ENCODE assay signal across 11 cellular contexts in genomic region chr15:88635343-88635742, GRCh38. TPM values are rescaled to one million over a fixed set of nuclear protein-coding genes. Genes with fewer than 3 reads are reported as not detected.
DNase-seq lines count a peak whose midpoint lies in the region; ATAC-seq and TF ChIP-seq lines count a peak whose summit lies in the region.
"Had no signal": no experiment of that assay in that cellular context is flagged by ENCODE, and none has a peak within 500 bp of the region (broad histone marks: within the 10 kb centered on the region; RNA-seq: fewer than 3 reads in every experiment).

No MANE protein-coding gene starts in this region.

- H3K4me1 ChIP-seq in transverse colon (peaks cover 9 to 36% (median 28%) of the 10 kb centered on the region in 4 donors), endodermal cell (ENCODE audit: control insufficient read depth, insufficient read depth, low read length) (peaks cover 11% of the 10 kb centered on the region)

- CTCF ChIA-PET in activated naive CD4-positive, alpha-beta T cell treated with anti-CD3 and anti-CD28 coated beads for 36 hours (lab: Charles Lee), result interaction anchor here (1.6 to 2.2 kb wide), 3 partner anchors 11 to 29 kb away, joined by 4 to 7 read pairs (median 6); no protein-coding TSS in a partner anchor

- TF ChIP-seq POLR2A in transverse colon (IDR thresholded peaks at IDR 0.05), result peak; percentile 44

- H3K9me3 ChIP-seq in transverse colon (no peaks in the 10 kb centered on the region), endodermal cell (ENCODE audit: control insufficient read depth, low read length) (no peaks in the 10 kb centered on the region)
- H3K9me3 ChIP-seq: vagina had no signal

- H3K9me3 Mint-ChIP-seq in activated naive CD4-positive, alpha-beta T cell treated with anti-CD3 and anti-CD28 coated beads for 36 hours, result no peaks in the 10 kb centered on the region
- no peaks in the 10 kb centered on the region for H3K9me3 Mint-ChIP-seq in activated naive CD8-positive, alpha-beta T cell treated with anti-CD3 and anti-CD28 coated beads, Interleukin-2, amount 50 U/mL, for 24 hours
- H3K9me3 Mint-ChIP-seq in endodermal cell, result no peaks in the 10 kb centered on the region
- H3K9me3 Mint-ChIP-seq: nephron had no signal

- peak overlapping the region; percentile 95 to 98 (median 96) for H3K27ac ChIP-seq in transverse colon
- H3K27ac ChIP-seq in endodermal cell (ENCODE audit: low read depth, low read length), result no peak overlapping the region

- WGBS in transverse colon (ENCODE audit: low coverage in 1 of 2), 2 donors, result 58 to 76% methylated on average over 3 to 6 of the region's 6 CpGs
- 96 to 97% methylated on average over 5 to 6 of the region's 6 CpGs for WGBS in endodermal cell (ENCODE audit: insufficient coverage in 1 of 2, insufficient read length in 1 of 2), 2 experiments

- H3K4me3 ChIP-seq in transverse colon, result no peak overlapping the region
- H3K4me3 ChIP-seq in endodermal cell (ENCODE audit: low read length), result no peak overlapping the region
- H3K4me3 ChIP-seq: vagina had no signal

- H3K9ac ChIP-seq in endodermal cell (ENCODE audit: extremely low read depth, low read length, poor library complexity, severe bottlenecking), result no peak overlapping the region

- peak; percentile 36 for ATAC-seq in HG03159 (IDR thresholded peaks at IDR 0.05; ENCODE audit: unreplicated experiment)
- peak; percentile 33 for ATAC-seq in activated naive CD8-positive, alpha-beta T cell treated with anti-CD3 and anti-CD28 coated beads, Interleukin-2, amount 50 U/mL, for 24 hours

- peaks cover 94% of the 10 kb centered on the region for H3K4me1 Mint-ChIP-seq in activated naive CD4-positive, alpha-beta T cell treated with anti-CD3 and anti-CD28 coated beads for 36 hours (ENCODE audit: low read depth)
- H3K4me1 Mint-ChIP-seq in activated naive CD8-positive, alpha-beta T cell treated with anti-CD3 and anti-CD28 coated beads, Interleukin-2, amount 50 U/mL, for 24 hours, result peaks cover 91% of the 10 kb centered on the region
- peaks cover 28% of the 10 kb centered on the region for H3K4me1 Mint-ChIP-seq in endodermal cell

- peak; percentile 58 for DNase-seq in activated naive CD4-positive, alpha-beta T cell treated with anti-CD3 and anti-CD28 coated beads for 36 hours
- no peak for DNase-seq in activated naive CD4-positive, alpha-beta T cell treated with anti-CD3 and anti-CD28 coated beads, Interleukin-2, amount 50 U/mL, for 16 hours
- no peak for DNase-seq in activated naive CD8-positive, alpha-beta T cell treated with anti-CD3 and anti-CD28 coated beads, Interleukin-2, amount 50 U/mL, for 24 hours
- peak; percentile 57 for DNase-seq in transverse colon
- no peak for DNase-seq in activated effector memory CD4-positive, alpha-beta T cell treated with Interleukin-2 at 50 U/mL for 16 hours
- no peak for DNase-seq in endodermal cell
- DNase-seq in SKM-1 (lab: John Stamatoyannopoulos, UW; ENCODE audit: unreplicated experiment), result no peak
- DNase-seq: NCI-H2107 had no signal

- no peak overlapping the region for H3K4me3 Mint-ChIP-seq in activated naive CD4-positive, alpha-beta T cell treated with anti-CD3 and anti-CD28 coated beads for 36 hours
- peak overlapping the region; percentile 48 for H3K4me3 Mint-ChIP-seq in activated naive CD8-positive, alpha-beta T cell treated with anti-CD3 and anti-CD28 coated beads, Interleukin-2, amount 50 U/mL, for 24 hours
- no peak overlapping the region for H3K4me3 Mint-ChIP-seq in endodermal cell
- H3K4me3 Mint-ChIP-seq: nephron had no signal

- in situ Hi-C loops in transverse colon (cut with MboI; ENCODE audit: low pct_ligation_motif_present in 1 of 4, low pct_unique_long_range_greater_than_20kb in 1 of 4, low sequenced_read_pairs in 3 of 4), result no loop called here

- H3K27me3 Mint-ChIP-seq in activated naive CD4-positive, alpha-beta T cell treated with anti-CD3 and anti-CD28 coated beads for 36 hours (ENCODE audit: low read depth), result no peaks in the 10 kb centered on the region
- no peaks in the 10 kb centered on the region for H3K27me3 Mint-ChIP-seq in activated naive CD8-positive, alpha-beta T cell treated with anti-CD3 and anti-CD28 coated beads, Interleukin-2, amount 50 U/mL, for 24 hours
- H3K27me3 Mint-ChIP-seq in endodermal cell (ENCODE audit: insufficient read depth), result no peaks in the 10 kb centered on the region

- H3K36me3 Mint-ChIP-seq in activated naive CD4-positive, alpha-beta T cell treated with anti-CD3 and anti-CD28 coated beads for 36 hours (ENCODE audit: low read depth), result peaks cover 54% of the 10 kb centered on the region
- H3K36me3 Mint-ChIP-seq in activated naive CD8-positive, alpha-beta T cell treated with anti-CD3 and anti-CD28 coated beads, Interleukin-2, amount 50 U/mL, for 24 hours (ENCODE audit: low read depth), result peaks cover 61% of the 10 kb centered on the region
- peaks cover 48% of the 10 kb centered on the region for H3K36me3 Mint-ChIP-seq in endodermal cell (ENCODE audit: low read depth)

- TF ChIP-seq EP300 in transverse colon (IDR thresholded peaks at IDR 0.05; ENCODE audit: low read depth), result peak; percentile 70

- intact Hi-C loops in activated naive CD4-positive, alpha-beta T cell treated with anti-CD3 and anti-CD28 coated beads for 36 hours (cut with micrococcal nuclease), result no loop called here
- intact Hi-C loops in transverse colon (cut with DNase I; ENCODE audit: low total_unique reads), result no loop called here

- peak overlapping the region; percentile 96 for H3K27ac Mint-ChIP-seq in activated naive CD4-positive, alpha-beta T cell treated with anti-CD3 and anti-CD28 coated beads for 36 hours
- H3K27ac Mint-ChIP-seq in activated naive CD8-positive, alpha-beta T cell treated with anti-CD3 and anti-CD28 coated beads, Interleukin-2, amount 50 U/mL, for 24 hours, result peak overlapping the region; percentile 98
- no peak overlapping the region for H3K27ac Mint-ChIP-seq in endodermal cell
- H3K27ac Mint-ChIP-seq: nephron had no signal

- H3K36me3 ChIP-seq in transverse colon, result no peaks in the 10 kb centered on the region
- peaks cover 52% of the 10 kb centered on the region for H3K36me3 ChIP-seq in endodermal cell (ENCODE audit: control insufficient read depth, insufficient read depth, low read length)

- no peaks in the 10 kb centered on the region for H3K27me3 ChIP-seq in transverse colon
- no peaks in the 10 kb centered on the region for H3K27me3 ChIP-seq in endodermal cell (ENCODE audit: control insufficient read depth, insufficient read depth, low read length, poor library complexity, severe bottlenecking)
- H3K27me3 ChIP-seq: vagina had no signal

- TF ChIP-seq CTCF in transverse colon (IDR thresholded peaks at IDR 0.05), result no peak
- no peak for TF ChIP-seq CTCF in endodermal cell (conservative IDR thresholded peaks at IDR 0.05)

RNA-seq across cellular contexts. Expression of gene ISG20, which starts 3.5 kb away (rescaled TPM):
- total RNA-seq in activated naive CD4-positive, alpha-beta T cell treated with anti-CD3 and anti-CD28 coated beads for 36 hours, result 10 to 100 TPM; 51.2 to 56.5 TPM
- total RNA-seq in transverse colon, result 10 to 100 TPM; 18.7 to 51.9 (median 38.6) TPM
- 10 to 100 TPM in 1 of 2 donors, 1 to 10 TPM in 1; 9.3 to 11.4 TPM for total RNA-seq in endodermal cell
- 2.8 TPM for polyA plus RNA-seq in endodermal cell (2013, experiment 1 of 2)
- polyA plus RNA-seq in endodermal cell (2013, experiment 2 of 2), result 1.9 TPM

RNA-seq across cellular contexts. Expression of gene AEN, which starts 14.2 kb away (rescaled TPM):
- total RNA-seq in activated naive CD4-positive, alpha-beta T cell treated with anti-CD3 and anti-CD28 coated beads for 36 hours, result 10 to 100 TPM; 85.2 to 87.2 TPM
- 10 to 100 TPM in 1 of 4 donors, 1 to 10 TPM in 3; 1.5 to 22.7 (median 8.7) TPM for total RNA-seq in transverse colon
- total RNA-seq in endodermal cell, result 10 to 100 TPM; 64.7 to 76.4 TPM
- polyA plus RNA-seq in endodermal cell (2013, experiment 1 of 2), result 43.9 TPM
- polyA plus RNA-seq in endodermal cell (2013, experiment 2 of 2), result 42.6 TPM

Comparison
In these comparisons a context has a peak if more than half of its experiments do, and no peak if none do; other contexts are left out.
1. DNase-seq: peak in activated naive CD4-positive, alpha-beta T cell treated with anti-CD3 and anti-CD28 coated beads for 36 hours (single experiment) and transverse colon (single experiment); none in activated naive CD4-positive, alpha-beta T cell treated with anti-CD3 and anti-CD28 coated beads, Interleukin-2, amount 50 U/mL, for 16 hours (single experiment), activated naive CD8-positive, alpha-beta T cell treated with anti-CD3 and anti-CD28 coated beads, Interleukin-2, amount 50 U/mL, for 24 hours (single experiment), activated effector memory CD4-positive, alpha-beta T cell treated with Interleukin-2 at 50 U/mL for 16 hours (single experiment), endodermal cell (single experiment) and SKM-1 (single experiment).